In the genomic region with DNA sequence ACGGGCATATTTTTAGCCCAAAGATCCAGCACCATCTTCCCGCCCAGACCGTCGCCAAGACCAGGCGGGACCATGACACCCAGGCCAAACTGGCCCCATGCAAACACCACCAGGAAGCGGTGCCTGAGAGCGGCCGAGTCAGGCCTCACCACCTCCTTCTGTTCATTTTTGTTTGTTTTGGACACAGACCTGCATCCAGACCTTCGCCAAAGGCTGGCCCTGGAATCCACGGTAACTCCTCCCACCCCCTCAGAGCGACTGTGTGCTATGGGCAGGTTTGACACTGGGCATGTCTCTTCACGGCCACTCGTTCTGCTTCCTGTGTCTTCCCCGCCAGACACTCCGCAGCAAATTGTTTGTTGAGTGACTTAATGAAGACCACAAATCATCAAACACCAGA, we compare ENCODE assay signal across 1 cellular context.
TF ChIP-seq lines count a peak whose summit lies in the region.

No MANE protein-coding gene starts in this region.

TF ChIP-seq in HepG2, 621 proteins besides CTCF, POLR2A, EP300 and RAD21 (continued from another document):
- TF ChIP-seq, protein P1, sequence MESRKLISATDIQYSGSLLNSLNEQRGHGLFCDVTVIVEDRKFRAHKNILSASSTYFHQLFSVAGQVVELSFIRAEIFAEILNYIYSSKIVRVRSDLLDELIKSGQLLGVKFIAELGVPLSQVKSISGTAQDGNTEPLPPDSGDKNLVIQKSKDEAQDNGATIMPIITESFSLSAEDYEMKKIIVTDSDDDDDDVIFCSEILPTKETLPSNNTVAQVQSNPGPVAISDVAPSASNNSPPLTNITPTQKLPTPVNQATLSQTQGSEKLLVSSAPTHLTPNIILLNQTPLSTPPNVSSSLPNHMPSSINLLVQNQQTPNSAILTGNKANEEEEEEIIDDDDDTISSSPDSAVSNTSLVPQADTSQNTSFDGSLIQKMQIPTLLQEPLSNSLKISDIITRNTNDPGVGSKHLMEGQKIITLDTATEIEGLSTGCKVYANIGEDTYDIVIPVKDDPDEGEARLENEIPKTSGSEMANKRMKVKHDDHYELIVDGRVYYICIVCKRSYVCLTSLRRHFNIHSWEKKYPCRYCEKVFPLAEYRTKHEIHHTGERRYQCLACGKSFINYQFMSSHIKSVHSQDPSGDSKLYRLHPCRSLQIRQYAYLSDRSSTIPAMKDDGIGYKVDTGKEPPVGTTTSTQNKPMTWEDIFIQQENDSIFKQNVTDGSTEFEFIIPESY (CRISPR knock-in tag; IDR thresholded peaks at IDR 0.05) = 0 out of 2 replicates have a peak, but pooled peaks have one; percentile 16
